In genomic region chr1:156119503-156120209, GRCh38 we compare ENCODE assay signal across 9 cellular contexts. TPM values are rescaled to one million over a fixed set of nuclear protein-coding genes. Genes with fewer than 3 reads are reported as not detected.
DNase-seq lines count a peak whose midpoint lies in the region; ATAC-seq, FAIRE-seq and TF ChIP-seq lines count a peak whose summit lies in the region.
"Had no signal": no experiment of that assay in that cellular context is flagged by ENCODE, and none has a peak within 500 bp of the region (broad histone marks: within the 10 kb centered on the region; RNA-seq: fewer than 3 reads in every experiment).

No MANE protein-coding gene starts in this region.

- peaks cover 12% of the 10 kb centered on the region for H3K36me3 Mint-ChIP-seq in neural progenitor cell

- H3K9me3 Mint-ChIP-seq in neural progenitor cell, result no peaks in the 10 kb centered on the region

- H3K27me3 Mint-ChIP-seq in neural progenitor cell (ENCODE audit: insufficient read depth, low read depth), result peaks cover 9% of the 10 kb centered on the region

- peak overlapping the region; percentile 66 for H3K27ac Mint-ChIP-seq in neural progenitor cell

- DNase-seq in GM12891 (ENCODE audit: insufficient read length, low spot score), result no peak
- peak; percentile 16 for DNase-seq in SHP77 treated with DMSO at 0.1 percent for 48 hours (lab: John Stamatoyannopoulos, UW)
- DNase-seq in neural progenitor cell (ENCODE audit: low spot score), result no peak
- no peak for DNase-seq in foreskin melanocyte
- DNase-seq in AG20443 (ENCODE audit: low spot score), result no peak

- H3F3A ChIP-seq in neural progenitor cell (ENCODE audit: low read depth), result peaks cover 34% of the 10 kb centered on the region

- no peaks in the 10 kb centered on the region for H3K9me3 ChIP-seq in duodenal mucosa (ENCODE audit: control insufficient read depth in 1 of 2, low read length in 2 of 2)
- no peaks in the 10 kb centered on the region for H3K9me3 ChIP-seq in neural progenitor cell (ENCODE audit: low read depth)

- H3K27ac ChIP-seq in duodenal mucosa (ENCODE audit: low read depth, low read length) (peak overlapping the region; percentile 39), neural progenitor cell (no peak overlapping the region)

- H3K79me2 ChIP-seq in neural progenitor cell (ENCODE audit: low read depth), result peaks cover 36% of the 10 kb centered on the region

- H3K36me3 ChIP-seq in duodenal mucosa (ENCODE audit: control insufficient read depth in 1 of 2, insufficient read depth in 2 of 2, low read length in 2 of 2) (no peaks in the 10 kb centered on the region), neural progenitor cell (no peaks in the 10 kb centered on the region)

- peaks cover 51% of the 10 kb centered on the region for H3K4me1 Mint-ChIP-seq in neural progenitor cell

- H2AFZ ChIP-seq in neural progenitor cell (replicated peaks), result no peak overlapping the region

- peaks cover 100% of the 10 kb centered on the region for H4K20me1 ChIP-seq in neural progenitor cell (ENCODE audit: low read depth)

- H3K27me3 ChIP-seq in duodenal mucosa (ENCODE audit: control insufficient read depth in 1 of 2, insufficient read depth in 2 of 2, low read length in 2 of 2) (no peaks in the 10 kb centered on the region), neural progenitor cell (peaks cover 13% of the 10 kb centered on the region)

- H3K4me1 ChIP-seq in duodenal mucosa (ENCODE audit: control insufficient read depth in 1 of 2, insufficient read depth in 2 of 2, low read length in 2 of 2) (peaks cover 54 to 80% of the 10 kb centered on the region in 2 donors), neural progenitor cell (peaks cover 35% of the 10 kb centered on the region)

- no peak for ATAC-seq in HG02970 (IDR thresholded peaks at IDR 0.05; ENCODE audit: low FRiP score, unreplicated experiment)
- no peak for ATAC-seq in HG02938 (IDR thresholded peaks at IDR 0.05; ENCODE audit: unreplicated experiment)

- H3K4me2 ChIP-seq in neural progenitor cell, result no peak overlapping the region

- peak overlapping the region in 1 of 2 donors; percentile 63 for H3K9ac ChIP-seq in duodenal mucosa (ENCODE audit: low read depth in 1 of 2, low read length in 2 of 2)
- no peak overlapping the region for H3K9ac ChIP-seq in neural progenitor cell

- H3K4me3 Mint-ChIP-seq in neural progenitor cell, result no peak overlapping the region

- H3K4me3 ChIP-seq in duodenal mucosa (ENCODE audit: low read depth in 1 of 2, low read length in 2 of 2), result peak overlapping the region; percentile 9 to 50
- H3K4me3 ChIP-seq in neural progenitor cell, result no peak overlapping the region

- no peak for TF ChIP-seq CTCF in neural progenitor cell (IDR thresholded peaks at IDR 0.05)

- no peak for FAIRE-seq in GM12891 (lab: Jason Lieb, UNC)

- no peak for TF ChIP-seq POLR2A in GM12891 (IDR thresholded peaks at IDR 0.05; ENCODE audit: low read depth, low read length)

TF ChIP-seq in GM12891, 5 proteins besides CTCF, POLR2A, EP300 and RAD21:
- TF ChIP-seq POLR2AphosphoS5 (IDR thresholded peaks at IDR 0.05; ENCODE audit: low read depth, low read length) (no peak), SPI1 (IDR thresholded peaks at IDR 0.05; ENCODE audit: low read depth, low read length) (peak; percentile 81)

RNA-seq across cellular contexts. Expression of gene LMNA, which starts 5.1 kb away (rescaled TPM):
- 70.7 TPM for polyA plus RNA-seq in GM12891 (2012; ENCODE audit: low read depth, missing spikeins)
- total RNA-seq in neural progenitor cell (ENCODE audit: low replicate concordance), result 20.5 and 35.8 TPM in 2 replicates

RNA-seq across cellular contexts. Expression of gene SEMA4A, which starts 33.7 kb away (rescaled TPM):
- 26.3 TPM for polyA plus RNA-seq in GM12891 (2012; ENCODE audit: low read depth, missing spikeins)
- total RNA-seq in neural progenitor cell (ENCODE audit: low replicate concordance), result 0.69 and 1.8 TPM in 2 replicates

RNA-seq across cellular contexts. Expression of gene MEX3A, which starts 37.4 kb away (rescaled TPM):
- polyA plus RNA-seq in GM12891 (2012; ENCODE audit: low read depth, missing spikeins), result 0.56 TPM
- 32.2 and 62.6 TPM in 2 replicates for total RNA-seq in neural progenitor cell (ENCODE audit: low replicate concordance)

RNA-seq across cellular contexts. Expression of gene RAB25, which starts 58.7 kb away (rescaled TPM):
- 0.09 TPM for polyA plus RNA-seq in GM12891 (2012; ENCODE audit: low read depth, missing spikeins)
- 2.4 and 7.7 TPM in 2 replicates for total RNA-seq in neural progenitor cell (ENCODE audit: low replicate concordance)
- total RNA-seq: pulmonary artery endothelial cell had no signal
